In the genomic region with DNA sequence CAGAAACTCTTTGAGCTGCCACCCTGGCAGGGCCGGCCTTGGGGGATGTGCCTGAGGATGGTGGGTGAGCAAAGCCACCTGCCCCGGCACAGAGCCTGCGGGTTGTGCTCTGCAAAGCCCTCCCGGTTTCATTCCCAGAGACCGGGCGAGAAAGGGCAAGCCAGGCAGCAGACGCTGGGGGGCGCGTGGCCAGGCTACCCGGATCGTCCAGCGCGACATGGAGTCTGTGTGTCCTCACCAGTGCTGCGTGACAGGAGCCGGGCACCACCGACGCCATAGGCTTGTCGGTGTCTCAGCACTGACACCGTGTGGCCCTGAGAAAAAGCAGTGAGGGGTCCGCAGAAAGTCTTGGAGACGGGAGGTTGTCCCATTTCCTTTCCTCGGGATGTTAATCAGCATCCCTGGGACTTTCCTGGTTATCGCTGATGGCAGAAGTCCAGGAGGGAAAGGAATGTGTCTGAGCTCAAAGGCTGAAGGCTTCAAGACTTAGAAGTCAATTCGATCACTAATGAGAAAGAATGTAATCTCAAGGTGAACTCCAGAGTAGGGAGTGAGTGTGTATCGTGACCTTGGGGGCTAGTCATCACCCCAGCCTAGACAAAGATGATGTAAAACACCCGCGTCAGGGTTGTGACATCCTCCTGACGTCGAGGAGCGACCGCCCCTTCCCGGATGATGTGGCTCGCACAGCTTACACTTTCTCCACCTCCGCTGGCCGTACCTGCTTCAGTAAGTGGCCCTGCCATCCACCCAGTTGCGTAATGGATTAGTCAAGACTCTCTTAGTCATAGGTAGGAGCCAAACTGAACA, we compare ENCODE assay signal across 8 cellular contexts. TPM values are rescaled to one million over a fixed set of nuclear protein-coding genes. Genes with fewer than 3 reads are reported as not detected.
DNase-seq lines count a peak whose midpoint lies in the region; ATAC-seq, FAIRE-seq and TF ChIP-seq lines count a peak whose summit lies in the region.

No MANE protein-coding gene starts in this region.

- no CpG with 5 or more reads among the region's 36 CpGs for WGBS in iPS DF 6.9 (ENCODE audit: insufficient coverage, insufficient read length)
- 11 to 13% methylated on average over 36 of the region's 36 CpGs for WGBS in sigmoid colon, 2 donors

- no peaks in the 10 kb centered on the region for H3K9me3 ChIP-seq in iPS DF 6.9 (ENCODE audit: control insufficient read depth, insufficient read depth, low read length)
- no peaks in the 10 kb centered on the region for H3K9me3 ChIP-seq in sigmoid colon

- ATAC-seq in HG03097 (IDR thresholded peaks at IDR 0.05; ENCODE audit: low FRiP score, unreplicated experiment), result no peak
- ATAC-seq in HG03439 (IDR thresholded peaks at IDR 0.05; ENCODE audit: unreplicated experiment), result no peak

- H3K4me1 ChIP-seq in iPS DF 6.9 (ENCODE audit: control insufficient read depth, insufficient read depth, low read length) (no peaks in the 10 kb centered on the region), sigmoid colon (peaks cover 0 to 10% (median 8%) of the 10 kb centered on the region in 4 donors)

- intact Hi-C loops in sigmoid colon (cut with DNase I), result loop anchor here (5.0 kb wide), 1 partner anchor 70 kb away; no protein-coding TSS in a partner anchor

- peak overlapping the region; percentile 27 for H3K4me3 ChIP-seq in brain microvascular endothelial cell (ENCODE audit: low read depth, low read length)
- H3K4me3 ChIP-seq in iPS DF 6.9 (ENCODE audit: low read length), result no peak overlapping the region; the same call in 1 of the 2 replicates
- H3K4me3 ChIP-seq in sigmoid colon, result peak overlapping the region in 3 of 4 donors; percentile 15 to 32 (median 21)

- FAIRE-seq in GM12892 (lab: Jason Lieb, UNC), result peak; percentile 74

- H3K27me3 ChIP-seq in brain microvascular endothelial cell (replicated peaks) (no peaks in the 10 kb centered on the region), iPS DF 6.9 (ENCODE audit: control insufficient read depth, insufficient read depth, low read length) (no peaks in the 10 kb centered on the region), sigmoid colon (peaks cover 0 to 4% (median 0%) of the 10 kb centered on the region in 3 donors)

- DNase-seq in GM12892 (ENCODE audit: insufficient read length) (peak; percentile 47), NCI-H128 (lab: John Stamatoyannopoulos, UW; ENCODE audit: unreplicated experiment) (peak; percentile 7), T-helper 2 cell (peak in 4 of 5 experiments; percentile 25 to 64 (median 48)), brain microvascular endothelial cell (peak; percentile 40), iPS DF 6.9 (ENCODE audit: low read depth, low spot score) (peak; percentile 64), sigmoid colon (no peak)

- TF ChIP-seq POLR2A in GM12892 (IDR thresholded peaks at IDR 0.05; ENCODE audit: low read depth, low read length), result no peak
- no peak for TF ChIP-seq POLR2A in sigmoid colon (IDR thresholded peaks at IDR 0.05)

- H3K36me3 ChIP-seq in brain microvascular endothelial cell (replicated peaks) (no peaks in the 10 kb centered on the region), iPS DF 6.9 (ENCODE audit: control insufficient read depth, insufficient read depth, low read length) (no peaks in the 10 kb centered on the region), sigmoid colon (no peaks in the 10 kb centered on the region)

- peak; percentile 79 for TF ChIP-seq CTCF in brain microvascular endothelial cell (IDR thresholded peaks at IDR 0.05; ENCODE audit: low read depth, low read length, missing control alignments)
- TF ChIP-seq CTCF in sigmoid colon (IDR thresholded peaks at IDR 0.05), result peak in 2 of 4 experiments; percentile 19 to 33

- in situ Hi-C loops in brain microvascular endothelial cell (cut with HindIII; ENCODE audit: low pct_ligation_motif_present, low sequenced_read_pairs), result no loop called here

- H3K27ac ChIP-seq in brain microvascular endothelial cell, result no peak overlapping the region
- no peak overlapping the region for H3K27ac ChIP-seq in iPS DF 6.9 (ENCODE audit: low read length)
- no peak overlapping the region for H3K27ac ChIP-seq in sigmoid colon

- TF ChIP-seq EP300 in sigmoid colon (IDR thresholded peaks at IDR 0.05), result no peak

RNA-seq across cellular contexts. Expression of gene PLA2G4E, which starts 36.3 kb away (rescaled TPM):
- polyA plus RNA-seq in GM12892 (2012; ENCODE audit: missing spikeins), result not detected
- not detected for total RNA-seq in sigmoid colon
- under 1 TPM in 1 of 3 donors, not detected in 2; 0.13 TPM for polyA plus RNA-seq in sigmoid colon

RNA-seq across cellular contexts. Expression of gene PLA2G4D, which starts 37.2 kb away (rescaled TPM):
- not detected for polyA plus RNA-seq in GM12892 (2012; ENCODE audit: missing spikeins)
- total RNA-seq in sigmoid colon, result under 1 TPM in 1 of 4 donors, not detected in 3; 0.28 TPM
- polyA plus RNA-seq in sigmoid colon, result under 1 TPM in 2 of 3 donors, not detected in 1; under 0.01 to 0.31 TPM
